11 cellular contexts compared by ENCODE assay signal in genomic region chr17:3659541-3660111, GRCh38. TPM values are rescaled to one million over a fixed set of nuclear protein-coding genes. Genes with fewer than 3 reads are reported as not detected.
DNase-seq lines count a peak whose midpoint lies in the region; ATAC-seq, FAIRE-seq and TF ChIP-seq lines count a peak whose summit lies in the region.
"Had no signal": no experiment of that assay in that cellular context is flagged by ENCODE, and none has a peak within 500 bp of the region (broad histone marks: within the 10 kb centered on the region; RNA-seq: fewer than 3 reads in every experiment).

No MANE protein-coding gene starts in this region.

- 40% methylated on average over 22 of the region's 22 CpGs for WGBS in right cardiac atrium
- WGBS in small intestine, 3 donors = 46 to 64% (median 54%) methylated on average over 22 of the region's 22 CpGs

- TF ChIP-seq POLR2A in erythroblast (IDR thresholded peaks at IDR 0.05; ENCODE audit: low read length) = no peak

- peak; percentile 75 for DNase-seq in H7
- DNase-seq in brain microvascular endothelial cell = peak; percentile 75
- peak; percentile 89 to 91 (median 91) for DNase-seq in right cardiac atrium
- peak; percentile 58 for DNase-seq in small intestine
- DNase-seq in activated CD4-positive, alpha-beta T cell treated with anti-CD3 and anti-CD28 coated beads for 48 hours = no peak
- no peak for DNase-seq in activated CD8-positive, alpha-beta memory T cell treated with anti-CD3 and anti-CD28 coated beads for 24 hours
- DNase-seq in stimulated activated CD4-positive, alpha-beta T cell treated with anti-CD3 and anti-CD28 coated beads, Interleukin-4, amount 100 ng/mL, for 1 hour = no peak
- no peak for DNase-seq in erythroblast (lab: John Stamatoyannopoulos, UW)
- DNase-seq: activated CD4-positive, alpha-beta T cell treated with anti-CD3 and anti-CD28 coated beads, Interleukin-2, amount 50 U/mL, for 4 hours had no signal

- H3K9me3 ChIP-seq in right cardiac atrium (ENCODE audit: control insufficient read depth, low read length) (no peaks in the 10 kb centered on the region), small intestine (ENCODE audit: control insufficient read depth, low read depth) (no peaks in the 10 kb centered on the region)

- ATAC-seq in right cardiac atrium = peak; percentile 41 to 69
- ATAC-seq: stimulated activated memory B cell treated with anti-CD40 and anti-IgM and Interleukin-4, amounts not matched to agents 10 μg/mL and 1 μg/mL and 100 μg/mL, for 72 hours had no signal

- intact Hi-C loops in right cardiac atrium (cut with DNase I) = no loop called here

- in situ Hi-C loops in brain microvascular endothelial cell (cut with HindIII; ENCODE audit: low pct_ligation_motif_present, low sequenced_read_pairs) = no loop called here

- TF ChIP-seq CTCF in brain microvascular endothelial cell (IDR thresholded peaks at IDR 0.05; ENCODE audit: low read depth, low read length, missing control alignments) = peak; percentile 50

- peaks cover 4% of the 10 kb centered on the region for H3K4me1 ChIP-seq in right cardiac atrium (ENCODE audit: control insufficient read depth, insufficient read depth, low read length)
- peaks cover 0 to 2% of the 10 kb centered on the region in 2 donors for H3K4me1 ChIP-seq in small intestine (ENCODE audit: control insufficient read depth in 2 of 2, insufficient read depth in 1 of 2, low read depth in 1 of 2, low read length in 1 of 2)

- H3K27ac ChIP-seq in brain microvascular endothelial cell (peak overlapping the region; percentile 49), right cardiac atrium (ENCODE audit: low read length) (peak overlapping the region; percentile 63), small intestine (ENCODE audit: low read depth in 1 of 2, low read length in 1 of 2) (peak overlapping the region in 1 of 2 donors; percentile 70)

- no peak overlapping the region for H3K4me3 ChIP-seq in H7 (ENCODE audit: insufficient read depth, low read depth, low read length)
- H3K4me3 ChIP-seq in brain microvascular endothelial cell (ENCODE audit: low read depth, low read length) = no peak overlapping the region
- no peak overlapping the region for H3K4me3 ChIP-seq in right cardiac atrium (ENCODE audit: low read length)
- no peak overlapping the region for H3K4me3 ChIP-seq in small intestine (ENCODE audit: low read depth in 1 of 2, low read length in 2 of 2)

- H3K27me3 ChIP-seq in H7 (ENCODE audit: control insufficient read depth, insufficient read depth, low read length) (no peaks in the 10 kb centered on the region), brain microvascular endothelial cell (replicated peaks) (no peaks in the 10 kb centered on the region), right cardiac atrium (ENCODE audit: control insufficient read depth, insufficient read depth) (no peaks in the 10 kb centered on the region), small intestine (ENCODE audit: control insufficient read depth in 2 of 2, insufficient read depth in 2 of 2, low read length in 2 of 2) (no peaks in the 10 kb centered on the region)

- H3K36me3 ChIP-seq in H7 (replicated peaks; ENCODE audit: control insufficient read depth, insufficient read depth, low read length) (peaks cover 1% of the 10 kb centered on the region; the same call in 1 of the 2 replicates), brain microvascular endothelial cell (replicated peaks) (peaks cover 20% of the 10 kb centered on the region), small intestine (ENCODE audit: control insufficient read depth in 2 of 2, insufficient read depth in 2 of 2, low read length in 2 of 2) (peaks cover 4 to 9% of the 10 kb centered on the region in 2 donors)

- FAIRE-seq in small intestine (lab: Jason Lieb, UNC) = no peak
- FAIRE-seq: islet of Langerhans had no signal

RNA-seq across cellular contexts. Expression of gene TAX1BP3, which starts 8.8 kb away (rescaled TPM):
- total RNA-seq in H7 (2014; rRNA removed; shearing (Covaris generic)) = 116 and 122 TPM in 2 replicates
- total RNA-seq in right cardiac atrium = 100 to 1,000 TPM; 156 to 184 (median 181) TPM
- polyA plus RNA-seq in right cardiac atrium (248 TPM), small intestine (100 to 1,000 TPM; 102 to 442 (median 356) TPM)

RNA-seq across cellular contexts. Expression of gene EMC6, which starts 9.0 kb away (rescaled TPM):
- total RNA-seq in H7 (2014; rRNA removed; shearing (Covaris generic)) = 41.6 and 48.5 TPM in 2 replicates
- 10 to 100 TPM; 55.2 to 59.7 (median 56.4) TPM for total RNA-seq in right cardiac atrium
- polyA plus RNA-seq in right cardiac atrium = 137 TPM
- polyA plus RNA-seq in small intestine = 10 to 100 TPM; 62.2 to 85.4 (median 81.7) TPM

RNA-seq across cellular contexts. Expression of gene CTNS, which starts 23.1 kb away (rescaled TPM):
- 9.6 and 17.9 TPM in 2 replicates for total RNA-seq in H7 (2014; rRNA removed; shearing (Covaris generic))
- total RNA-seq in right cardiac atrium = 10 to 100 TPM in 1 of 4 donors, 1 to 10 TPM in 3; 7.7 to 10.5 (median 8.4) TPM
- 7.4 TPM for polyA plus RNA-seq in right cardiac atrium
- 1 to 10 TPM; 5.4 to 8.0 (median 5.9) TPM for polyA plus RNA-seq in small intestine

RNA-seq across cellular contexts. Expression of gene SHPK, which starts 23.6 kb away (rescaled TPM):
- 22.9 and 27.0 TPM in 2 replicates for total RNA-seq in H7 (2014; rRNA removed; shearing (Covaris generic))
- 1 to 10 TPM; 4.6 to 5.8 (median 4.9) TPM for total RNA-seq in right cardiac atrium
- polyA plus RNA-seq in right cardiac atrium = 2.9 TPM
- polyA plus RNA-seq in small intestine = 10 to 100 TPM; 12.7 to 21.9 (median 16.5) TPM

RNA-seq across cellular contexts. Expression of gene P2RX5, which starts 36.3 kb away (rescaled TPM):
- 2.3 and 2.7 TPM in 2 replicates for total RNA-seq in H7 (2014; rRNA removed; shearing (Covaris generic))
- 10 to 100 TPM in 1 of 4 donors, 1 to 10 TPM in 3; 5.8 to 12.5 (median 8.2) TPM for total RNA-seq in right cardiac atrium
- 9.1 TPM for polyA plus RNA-seq in right cardiac atrium
- polyA plus RNA-seq in small intestine = 1 to 10 TPM in 2 of 3 donors, under 1 TPM in 1; 0.67 to 5.6 (median 3.0) TPM

Comparison
In these comparisons a context has a peak if more than half of its experiments do, and no peak if none do; other contexts are left out.
1. DNase-seq: peak in H7 (single experiment), brain microvascular endothelial cell (single experiment), right cardiac atrium (3 of 3) and small intestine (single experiment); none in activated CD4-positive, alpha-beta T cell treated with anti-CD3 and anti-CD28 coated beads for 48 hours (single experiment), activated CD8-positive, alpha-beta memory T cell treated with anti-CD3 and anti-CD28 coated beads for 24 hours (single experiment), stimulated activated CD4-positive, alpha-beta T cell treated with anti-CD3 and anti-CD28 coated beads, Interleukin-4, amount 100 ng/mL, for 1 hour (single experiment) and erythroblast (0 of 2).